In genomic region chr11:67507891-67508485, GRCh38 we compare ENCODE assay signal across 8 cellular contexts. TPM values are rescaled to one million over a fixed set of nuclear protein-coding genes. Genes with fewer than 3 reads are reported as not detected.
DNase-seq lines count a peak whose midpoint lies in the region; ATAC-seq and TF ChIP-seq lines count a peak whose summit lies in the region.

A gene with protein sequence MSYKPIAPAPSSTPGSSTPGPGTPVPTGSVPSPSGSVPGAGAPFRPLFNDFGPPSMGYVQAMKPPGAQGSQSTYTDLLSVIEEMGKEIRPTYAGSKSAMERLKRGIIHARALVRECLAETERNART (minus strand): TSS chr11:67508162. CDS start chr11:67508082, 80 bp downstream.

- H3K4me3 ChIP-seq in AG04450 (ENCODE audit: low read depth, low read length) (peak within 1 kb of the TSS; percentile 87), cardiac fibroblast (replicated peaks in 1 of 2; ENCODE audit: low read depth in 2 of 2, low read length in 2 of 2) (peak within 1 kb of the TSS; percentile 73 to 91)

- CTCF ChIA-PET in AG04450 (lab: Charles Lee) (interaction anchor here (1.0 kb wide), 1 partner anchor 106 kb away, joined by 3 read pairs; no protein-coding TSS in a partner anchor), WTC11 (lab: Charles Lee) (no interaction called here)

- ATAC-seq in GM18909 (IDR thresholded peaks at IDR 0.05; ENCODE audit: poor library complexity, unreplicated experiment) (peak; percentile 75), HG03175 (IDR thresholded peaks at IDR 0.05; ENCODE audit: unreplicated experiment) (peak; percentile 72), WTC11 (peak; percentile 84)

- DNase-seq in AG04450 (ENCODE audit: low read depth, low spot score) (peak; percentile 100), NCI-H226 (peak; percentile 100), WTC11 (ENCODE audit: low spot score) (peak; percentile 100), cardiac fibroblast (ENCODE audit: low read depth in 2 of 2) (peak; percentile 100), iPS-NIHi7 (ENCODE audit: extremely low spot score) (peak; percentile 99), smooth muscle cell of the brain vasculature (ENCODE audit: low read depth, low spot score) (peak; percentile 97)

- H3K27ac ChIP-seq in AG04450 (ENCODE audit: low read depth, low read length): peak within 1 kb of the TSS; percentile 89

- no peaks in the 10 kb centered on the region for H3K27me3 ChIP-seq in AG04450 (ENCODE audit: control insufficient read depth, insufficient read depth, low read length)

- peaks cover 2% of the 10 kb centered on the region; the same call in 1 of the 2 replicates for H3K36me3 Mint-ChIP-seq in WTC11

- POLR2A ChIA-PET in AG04450 (lab: Yijun Ruan, JAX): no interaction called here
- POLR2A ChIA-PET in WTC11 (lab: Charles Lee): no interaction called here

- peaks cover 23% of the 10 kb centered on the region for H3K27me3 Mint-ChIP-seq in WTC11 (ENCODE audit: low read depth)

- H3K9me3 Mint-ChIP-seq in WTC11: no peaks in the 10 kb centered on the region

- no peaks in the 10 kb centered on the region; the same call in 1 of the 2 replicates for H3K9me3 ChIP-seq in AG04450 (ENCODE audit: control insufficient read depth, insufficient read depth, low read length)

- peaks cover 27% of the 10 kb centered on the region for H3K4me1 Mint-ChIP-seq in WTC11

- H3K27ac Mint-ChIP-seq in WTC11: peak within 1 kb of the TSS; percentile 89

- TF ChIP-seq CTCF in AG04450 (IDR thresholded peaks at IDR 0.05; ENCODE audit: low read depth, low read length) (no peak), WTC11 (IDR thresholded peaks at IDR 0.05) (no peak), cardiac fibroblast (IDR thresholded peaks at IDR 0.05; ENCODE audit: low read depth, low read length) (no peak)

- peak within 1 kb of the TSS; percentile 83 for H3K4me3 Mint-ChIP-seq in WTC11

TF ChIP-seq in WTC11, 78 proteins besides CTCF, POLR2A, EP300 and RAD21 (continues in another document):
- TF ChIP-seq MYBL2 (CRISPR knock-in tag; IDR thresholded peaks at IDR 0.05): 0 out of 2 replicates have a peak, but pooled peaks have one; percentile 51
- TF ChIP-seq, protein P1, sequence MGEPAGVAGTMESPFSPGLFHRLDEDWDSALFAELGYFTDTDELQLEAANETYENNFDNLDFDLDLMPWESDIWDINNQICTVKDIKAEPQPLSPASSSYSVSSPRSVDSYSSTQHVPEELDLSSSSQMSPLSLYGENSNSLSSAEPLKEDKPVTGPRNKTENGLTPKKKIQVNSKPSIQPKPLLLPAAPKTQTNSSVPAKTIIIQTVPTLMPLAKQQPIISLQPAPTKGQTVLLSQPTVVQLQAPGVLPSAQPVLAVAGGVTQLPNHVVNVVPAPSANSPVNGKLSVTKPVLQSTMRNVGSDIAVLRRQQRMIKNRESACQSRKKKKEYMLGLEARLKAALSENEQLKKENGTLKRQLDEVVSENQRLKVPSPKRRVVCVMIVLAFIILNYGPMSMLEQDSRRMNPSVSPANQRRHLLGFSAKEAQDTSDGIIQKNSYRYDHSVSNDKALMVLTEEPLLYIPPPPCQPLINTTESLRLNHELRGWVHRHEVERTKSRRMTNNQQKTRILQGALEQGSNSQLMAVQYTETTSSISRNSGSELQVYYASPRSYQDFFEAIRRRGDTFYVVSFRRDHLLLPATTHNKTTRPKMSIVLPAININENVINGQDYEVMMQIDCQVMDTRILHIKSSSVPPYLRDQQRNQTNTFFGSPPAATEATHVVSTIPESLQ (CRISPR knock-in tag; IDR thresholded peaks at IDR 0.05): no peak
- no peak for TF ChIP-seq MXD4 (CRISPR knock-in tag; IDR thresholded peaks at IDR 0.05; ENCODE audit: borderline replicate concordance)
- no peak for TF ChIP-seq PRRX2 (CRISPR knock-in tag; IDR thresholded peaks at IDR 0.05)
- no peak; the same call in 1 of the 2 replicates for TF ChIP-seq TEAD1 (CRISPR knock-in tag; IDR thresholded peaks at IDR 0.05)
- TF ChIP-seq EMX1 (CRISPR knock-in tag; IDR thresholded peaks at IDR 0.05): no peak
- no peak; the same call in 1 of the 2 replicates for TF ChIP-seq GABPB1 (CRISPR knock-in tag; IDR thresholded peaks at IDR 0.05)
- no peak for TF ChIP-seq ZNF263 (CRISPR knock-in tag; IDR thresholded peaks at IDR 0.05; ENCODE audit: low read depth)
- TF ChIP-seq, protein P2, sequence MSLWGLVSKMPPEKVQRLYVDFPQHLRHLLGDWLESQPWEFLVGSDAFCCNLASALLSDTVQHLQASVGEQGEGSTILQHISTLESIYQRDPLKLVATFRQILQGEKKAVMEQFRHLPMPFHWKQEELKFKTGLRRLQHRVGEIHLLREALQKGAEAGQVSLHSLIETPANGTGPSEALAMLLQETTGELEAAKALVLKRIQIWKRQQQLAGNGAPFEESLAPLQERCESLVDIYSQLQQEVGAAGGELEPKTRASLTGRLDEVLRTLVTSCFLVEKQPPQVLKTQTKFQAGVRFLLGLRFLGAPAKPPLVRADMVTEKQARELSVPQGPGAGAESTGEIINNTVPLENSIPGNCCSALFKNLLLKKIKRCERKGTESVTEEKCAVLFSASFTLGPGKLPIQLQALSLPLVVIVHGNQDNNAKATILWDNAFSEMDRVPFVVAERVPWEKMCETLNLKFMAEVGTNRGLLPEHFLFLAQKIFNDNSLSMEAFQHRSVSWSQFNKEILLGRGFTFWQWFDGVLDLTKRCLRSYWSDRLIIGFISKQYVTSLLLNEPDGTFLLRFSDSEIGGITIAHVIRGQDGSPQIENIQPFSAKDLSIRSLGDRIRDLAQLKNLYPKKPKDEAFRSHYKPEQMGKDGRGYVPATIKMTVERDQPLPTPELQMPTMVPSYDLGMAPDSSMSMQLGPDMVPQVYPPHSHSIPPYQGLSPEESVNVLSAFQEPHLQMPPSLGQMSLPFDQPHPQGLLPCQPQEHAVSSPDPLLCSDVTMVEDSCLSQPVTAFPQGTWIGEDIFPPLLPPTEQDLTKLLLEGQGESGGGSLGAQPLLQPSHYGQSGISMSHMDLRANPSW (CRISPR knock-in tag; conservative IDR thresholded peaks at IDR 0.05; ENCODE audit: low read depth): no peak
- TF ChIP-seq SP1 (CRISPR knock-in tag; conservative IDR thresholded peaks at IDR 0.05): peak; percentile 48; the same call in 1 of the 2 replicates
- TF ChIP-seq, protein P3, sequence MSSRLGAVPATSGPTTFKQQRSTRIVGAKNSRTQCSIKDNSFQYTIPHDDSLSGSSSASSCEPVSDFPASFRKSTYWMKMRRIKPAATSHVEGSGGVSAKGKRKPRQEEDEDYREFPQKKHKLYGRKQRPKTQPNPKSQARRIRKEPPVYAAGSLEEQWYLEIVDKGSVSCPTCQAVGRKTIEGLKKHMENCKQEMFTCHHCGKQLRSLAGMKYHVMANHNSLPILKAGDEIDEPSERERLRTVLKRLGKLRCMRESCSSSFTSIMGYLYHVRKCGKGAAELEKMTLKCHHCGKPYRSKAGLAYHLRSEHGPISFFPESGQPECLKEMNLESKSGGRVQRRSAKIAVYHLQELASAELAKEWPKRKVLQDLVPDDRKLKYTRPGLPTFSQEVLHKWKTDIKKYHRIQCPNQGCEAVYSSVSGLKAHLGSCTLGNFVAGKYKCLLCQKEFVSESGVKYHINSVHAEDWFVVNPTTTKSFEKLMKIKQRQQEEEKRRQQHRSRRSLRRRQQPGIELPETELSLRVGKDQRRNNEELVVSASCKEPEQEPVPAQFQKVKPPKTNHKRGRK (CRISPR knock-in tag; IDR thresholded peaks at IDR 0.05; ENCODE audit: borderline replicate concordance): no peak
- TF ChIP-seq ZNF219 (CRISPR knock-in tag; IDR thresholded peaks at IDR 0.05; ENCODE audit: borderline replicate concordance): no peak
- TF ChIP-seq NFE2L1 (CRISPR knock-in tag; IDR thresholded peaks at IDR 0.05): no peak
- no peak for TF ChIP-seq ZNF121 (CRISPR knock-in tag; IDR thresholded peaks at IDR 0.05)
- no peak for TF ChIP-seq NR1H2 (CRISPR knock-in tag; IDR thresholded peaks at IDR 0.05)
- TF ChIP-seq PRDM15 (CRISPR knock-in tag; IDR thresholded peaks at IDR 0.05): no peak
- TF ChIP-seq ZNF138 (CRISPR knock-in tag; conservative IDR thresholded peaks at IDR 0.05): no peak
- TF ChIP-seq, protein P4, sequence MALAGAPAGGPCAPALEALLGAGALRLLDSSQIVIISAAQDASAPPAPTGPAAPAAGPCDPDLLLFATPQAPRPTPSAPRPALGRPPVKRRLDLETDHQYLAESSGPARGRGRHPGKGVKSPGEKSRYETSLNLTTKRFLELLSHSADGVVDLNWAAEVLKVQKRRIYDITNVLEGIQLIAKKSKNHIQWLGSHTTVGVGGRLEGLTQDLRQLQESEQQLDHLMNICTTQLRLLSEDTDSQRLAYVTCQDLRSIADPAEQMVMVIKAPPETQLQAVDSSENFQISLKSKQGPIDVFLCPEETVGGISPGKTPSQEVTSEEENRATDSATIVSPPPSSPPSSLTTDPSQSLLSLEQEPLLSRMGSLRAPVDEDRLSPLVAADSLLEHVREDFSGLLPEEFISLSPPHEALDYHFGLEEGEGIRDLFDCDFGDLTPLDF (CRISPR knock-in tag; IDR thresholded peaks at IDR 0.05): no peak
- TF ChIP-seq SOX15 (CRISPR knock-in tag; IDR thresholded peaks at IDR 0.05): no peak

RNA-seq across cellular contexts. Expression of the gene that starts here (rescaled TPM):
- polyA plus RNA-seq in AG04450 (2011; rRNA removed): 11.7 and 17.2 TPM in 2 replicates
- 12.9 and 16.1 TPM in 2 replicates for polyA minus RNA-seq in AG04450 (2011; rRNA and poly(A)+ RNA removed)
- total RNA-seq in WTC11 (2021): 47.6 to 53.1 TPM (median 52.5 TPM) in 3 replicates

Comparison
In these comparisons a context has a peak if more than half of its experiments do, and no peak if none do; other contexts are left out.
1. Peak in every context shown above with its lines: DNase-seq, ATAC-seq, H3K4me3 ChIP-seq and H3K27ac ChIP-seq.